Comparison of ENCODE assay signal across 22 cellular contexts in genomic region chr14:42535397-42535796, GRCh38.
"Had no signal": no experiment of that assay in that cellular context is flagged by ENCODE, and none has a peak within 500 bp of the region (broad histone marks: within the 10 kb centered on the region; RNA-seq: fewer than 3 reads in every experiment).

No MANE protein-coding gene starts in this region.

- H2AFZ ChIP-seq: hepatocyte had no signal

- H3K27me3 ChIP-seq: brain microvascular endothelial cell, dorsolateral prefrontal cortex, foreskin keratinocyte, hepatocyte, neutrophil, pancreas, spleen, upper lobe of left lung had no signal

- H3K4me3 ChIP-seq: dorsolateral prefrontal cortex, hepatocyte, pancreas, spleen, thoracic aorta, upper lobe of left lung had no signal

- H3K36me3 Mint-ChIP-seq: naive thymus-derived CD8-positive, alpha-beta T cell; stimulated activated memory B cell treated with anti-CD40 and anti-IgM and Interleukin-4, amounts not matched to agents 10 μg/mL and 1 μg/mL and 100 μg/mL, for 72 hours had no signal

- H3K4me3 Mint-ChIP-seq: activated CD4-positive, alpha-beta T cell treated with anti-CD3 and anti-CD28 coated beads, Interleukin-2, amount 10 ng/mL, durations not matched to agents 7 days and 5 days; activated CD8-positive, alpha-beta T cell treated with anti-CD3 and anti-CD28 coated beads, Interleukin-2, amount 10 ng/mL, durations not matched to agents 7 days and 5 days; activated naive CD4-positive, alpha-beta T cell treated with anti-CD3 and anti-CD28 coated beads for 36 hours; activated naive CD8-positive, alpha-beta T cell treated with anti-CD3 and anti-CD28 coated beads, Interleukin-2, amount 50 U/mL, for 24 hours; activated T-cell treated with anti-CD3 and anti-CD28 coated beads, Interleukin-2, amount 50 U/mL, for 24 hours; naive thymus-derived CD8-positive, alpha-beta T cell; stimulated activated memory B cell treated with anti-CD40 and anti-IgM and Interleukin-4, amounts not matched to agents 10 μg/mL and 1 μg/mL and 100 μg/mL, for 72 hours had no signal

- H3K9me3 ChIP-seq: neutrophil, spleen, thoracic aorta, upper lobe of left lung had no signal

- H3K4me1 ChIP-seq: foreskin keratinocyte, pancreas, spleen, upper lobe of left lung had no signal

- H3K27me3 Mint-ChIP-seq: activated CD4-positive, alpha-beta T cell treated with anti-CD3 and anti-CD28 coated beads, Interleukin-2, amount 10 ng/mL, durations not matched to agents 7 days and 5 days; activated naive CD8-positive, alpha-beta T cell treated with anti-CD3 and anti-CD28 coated beads, Interleukin-2, amount 50 U/mL, for 24 hours; activated T-cell treated with anti-CD3 and anti-CD28 coated beads, Interleukin-2, amount 50 U/mL, for 24 hours; naive thymus-derived CD8-positive, alpha-beta T cell; stimulated activated memory B cell treated with anti-CD40 and anti-IgM and Interleukin-4, amounts not matched to agents 10 μg/mL and 1 μg/mL and 100 μg/mL, for 72 hours had no signal

- H3K79me2 ChIP-seq: hepatocyte had no signal

- H3K27ac ChIP-seq: brain microvascular endothelial cell, dorsolateral prefrontal cortex, epithelial cell of prostate, foreskin keratinocyte, hepatocyte, neutrophil, pancreas, spleen, thoracic aorta, upper lobe of left lung had no signal

- H3K27ac Mint-ChIP-seq: activated CD4-positive, alpha-beta T cell treated with anti-CD3 and anti-CD28 coated beads, Interleukin-2, amount 10 ng/mL, durations not matched to agents 7 days and 5 days; activated CD8-positive, alpha-beta T cell treated with anti-CD3 and anti-CD28 coated beads, Interleukin-2, amount 10 ng/mL, durations not matched to agents 7 days and 5 days; activated naive CD4-positive, alpha-beta T cell treated with anti-CD3 and anti-CD28 coated beads for 36 hours; activated naive CD8-positive, alpha-beta T cell treated with anti-CD3 and anti-CD28 coated beads, Interleukin-2, amount 50 U/mL, for 24 hours; activated T-cell treated with anti-CD3 and anti-CD28 coated beads, Interleukin-2, amount 50 U/mL, for 24 hours; activated T-helper 2 cell treated with anti-CD3 and anti-CD28 coated beads, Interferon-gamma antibody, Interleukin-2, Interleukin-4, amounts not matched to agents 10 μg/mL and 5 μg/mL and 100 μg/mL, durations not matched to agents 14 hours and 24 hours and 36 hours; naive thymus-derived CD8-positive, alpha-beta T cell; stimulated activated memory B cell treated with anti-CD40 and anti-IgM and Interleukin-4, amounts not matched to agents 10 μg/mL and 1 μg/mL and 100 μg/mL, for 72 hours had no signal

- H3K36me3 ChIP-seq: brain microvascular endothelial cell, neutrophil, pancreas, spleen, thoracic aorta, upper lobe of left lung had no signal

- H3K4me2 ChIP-seq: hepatocyte had no signal

- H3K4me1 Mint-ChIP-seq: activated CD4-positive, alpha-beta T cell treated with anti-CD3 and anti-CD28 coated beads, Interleukin-2, amount 10 ng/mL, durations not matched to agents 7 days and 5 days; activated naive CD8-positive, alpha-beta T cell treated with anti-CD3 and anti-CD28 coated beads, Interleukin-2, amount 50 U/mL, for 24 hours; naive thymus-derived CD8-positive, alpha-beta T cell; stimulated activated memory B cell treated with anti-CD40 and anti-IgM and Interleukin-4, amounts not matched to agents 10 μg/mL and 1 μg/mL and 100 μg/mL, for 72 hours had no signal

- H3K9me3 Mint-ChIP-seq: activated CD4-positive, alpha-beta T cell treated with anti-CD3 and anti-CD28 coated beads, Interleukin-2, amount 10 ng/mL, durations not matched to agents 7 days and 5 days; activated naive CD8-positive, alpha-beta T cell treated with anti-CD3 and anti-CD28 coated beads, Interleukin-2, amount 50 U/mL, for 24 hours; stimulated activated memory B cell treated with anti-CD40 and anti-IgM and Interleukin-4, amounts not matched to agents 10 μg/mL and 1 μg/mL and 100 μg/mL, for 72 hours had no signal

- DNase-seq: activated CD4-positive, alpha-beta T cell treated with anti-CD3 and anti-CD28 coated beads, Interleukin-2, amount 10 ng/mL, durations not matched to agents 7 days and 5 days; activated CD8-positive, alpha-beta T cell treated with anti-CD3 and anti-CD28 coated beads, Interleukin-2, amount 10 ng/mL, durations not matched to agents 7 days and 5 days; activated naive CD4-positive, alpha-beta T cell treated with anti-CD3 and anti-CD28 coated beads for 36 hours; activated naive CD8-positive, alpha-beta T cell treated with anti-CD3 and anti-CD28 coated beads, Interleukin-2, amount 50 U/mL, for 24 hours; activated T-cell treated with anti-CD3 and anti-CD28 coated beads, Interleukin-2, amount 50 U/mL, for 24 hours; anterior cingulate cortex; brain microvascular endothelial cell; central memory CD4-positive, alpha-beta T cell; dorsolateral prefrontal cortex; foreskin keratinocyte; left cardiac atrium; naive thymus-derived CD8-positive, alpha-beta T cell; pancreas; spleen; stimulated activated CD4-positive, alpha-beta T cell treated with anti-CD3 and anti-CD28 coated beads, Interleukin-4, amount 100 ng/mL, for 4 hours; upper lobe of left lung had no signal
